ENCODE assay signal across 18 cellular contexts in genomic region chr17:35218901-35219300, GRCh38. TPM values are rescaled to one million over a fixed set of nuclear protein-coding genes. Genes with fewer than 3 reads are reported as not detected.
A peak's percentile ranks its signal among the peaks of the same experiment; 100 is the strongest.
DNase-seq lines count a peak whose midpoint lies in the region; ATAC-seq and TF ChIP-seq lines count a peak whose summit lies in the region.
"Had no signal": no experiment of that assay in that cellular context is flagged by ENCODE, and none has a peak within 500 bp of the region (broad histone marks: within the 10 kb centered on the region; RNA-seq: fewer than 3 reads in every experiment).

No MANE protein-coding gene starts in this region.

- no peak for TF ChIP-seq CTCF in adrenal gland (IDR thresholded peaks at IDR 0.05)

- DNase-seq in activated CD8-positive, alpha-beta memory T cell treated with anti-CD3 and anti-CD28 coated beads, Interleukin-2, amount 10 ng/mL, durations not matched to agents 7 days and 5 days: no peak
- DNase-seq in activated CD8-positive, alpha-beta memory T cell treated with anti-CD3 and anti-CD28 coated beads for 24 hours: no peak
- DNase-seq in activated naive CD4-positive, alpha-beta T cell treated with anti-CD3 and anti-CD28 coated beads, Interleukin-2, amount 50 U/mL, for 72 hours (ENCODE audit: low spot score in 2 of 2): no peak
- DNase-seq in pons (ENCODE audit: low spot score) (peak; percentile 7), HCEC 1CT (no peak), adrenal gland (no peak)
- DNase-seq: ACHN; activated CD4-positive, CD25-positive, alpha-beta regulatory T cell; caudate nucleus; NCI-H1048 had no signal

- peaks cover 0 to 6% of the 10 kb centered on the region in 2 donors for H3K4me1 ChIP-seq in adrenal gland (replicated peaks in 1 of 2)

- no peaks in the 10 kb centered on the region for H3K27me3 Mint-ChIP-seq in activated CD8-positive, alpha-beta memory T cell treated with anti-CD3 and anti-CD28 coated beads, Interleukin-2, amount 10 ng/mL, durations not matched to agents 7 days and 5 days

- peaks cover 9% of the 10 kb centered on the region for H3K9me3 Mint-ChIP-seq in activated CD8-positive, alpha-beta memory T cell treated with anti-CD3 and anti-CD28 coated beads, Interleukin-2, amount 10 ng/mL, durations not matched to agents 7 days and 5 days (ENCODE audit: low read depth)
- H3K9me3 Mint-ChIP-seq in activated naive CD4-positive, alpha-beta T cell treated with anti-CD3 and anti-CD28 coated beads, Interleukin-2, amount 50 U/mL, for 72 hours: peaks cover 4% of the 10 kb centered on the region in 2 donors

- 36 to 51% (median 40%) methylated on average over 2 of the region's 2 CpGs for WGBS in adrenal gland, 4 donors

- no peak overlapping the region for H3K4me3 ChIP-seq in adrenal gland
- H3K4me3 ChIP-seq: hepatocyte, lung, thoracic aorta had no signal

- peaks cover 25% of the 10 kb centered on the region for H3K36me3 Mint-ChIP-seq in activated CD8-positive, alpha-beta memory T cell treated with anti-CD3 and anti-CD28 coated beads, Interleukin-2, amount 10 ng/mL, durations not matched to agents 7 days and 5 days
- peaks cover 11 to 22% of the 10 kb centered on the region in 2 donors for H3K36me3 Mint-ChIP-seq in activated naive CD4-positive, alpha-beta T cell treated with anti-CD3 and anti-CD28 coated beads, Interleukin-2, amount 50 U/mL, for 72 hours

- ATAC-seq in activated CD8-positive, alpha-beta memory T cell treated with anti-CD3 and anti-CD28 coated beads, Interleukin-2, amount 10 ng/mL, durations not matched to agents 7 days and 5 days: peak; percentile 11
- ATAC-seq in activated naive CD4-positive, alpha-beta T cell treated with anti-CD3 and anti-CD28 coated beads, Interleukin-2, amount 50 U/mL, for 72 hours: no peak
- ATAC-seq in GM21515 (IDR thresholded peaks at IDR 0.05; ENCODE audit: unreplicated experiment): no peak

- intact Hi-C loops in adrenal gland (cut with DNase I): no loop called here

- H3K36me3 ChIP-seq in KOPT-K1 (ENCODE audit: insufficient read depth, low read length) (no peaks in the 10 kb centered on the region), adrenal gland (replicated peaks in 1 of 2) (no peaks in the 10 kb centered on the region)
- H3K36me3 ChIP-seq: neutrophil, thoracic aorta had no signal

- H3K27ac ChIP-seq in KOPT-K1 (ENCODE audit: low read depth, low read length, poor library complexity, severe bottlenecking) (peak overlapping the region; percentile 99), adrenal gland (no peak overlapping the region)
- H3K27ac ChIP-seq: epithelial cell of prostate, hepatocyte, neutrophil, thoracic aorta had no signal

- peaks cover 6% of the 10 kb centered on the region for H3K9me3 ChIP-seq in KOPT-K1 (ENCODE audit: insufficient read depth, low read length, poor library complexity, severe bottlenecking)
- no peaks in the 10 kb centered on the region for H3K9me3 ChIP-seq in adrenal gland (replicated peaks in 1 of 3)
- H3K9me3 ChIP-seq: neutrophil, thoracic aorta had no signal

- CTCF ChIA-PET in activated CD8-positive, alpha-beta memory T cell treated with anti-CD3 and anti-CD28 coated beads, Interleukin-2, amount 10 ng/mL, durations not matched to agents 7 days and 5 days (lab: Charles Lee): interaction anchor here (1.3 kb wide), 1 partner anchor 23 kb away, joined by 5 read pairs; no protein-coding TSS in a partner anchor

- H3K27me3 ChIP-seq in adrenal gland: no peaks in the 10 kb centered on the region

- peak overlapping the region; percentile 65 for H3K4me3 Mint-ChIP-seq in activated CD8-positive, alpha-beta memory T cell treated with anti-CD3 and anti-CD28 coated beads, Interleukin-2, amount 10 ng/mL, durations not matched to agents 7 days and 5 days

- peak overlapping the region; percentile 97 for H3K27ac Mint-ChIP-seq in activated CD8-positive, alpha-beta memory T cell treated with anti-CD3 and anti-CD28 coated beads, Interleukin-2, amount 10 ng/mL, durations not matched to agents 7 days and 5 days
- peak overlapping the region; percentile 15 to 86 for H3K27ac Mint-ChIP-seq in activated naive CD4-positive, alpha-beta T cell treated with anti-CD3 and anti-CD28 coated beads, Interleukin-2, amount 50 U/mL, for 72 hours

- no peak for TF ChIP-seq POLR2A in adrenal gland (IDR thresholded peaks at IDR 0.05)

- peaks cover 56% of the 10 kb centered on the region for H3K4me1 Mint-ChIP-seq in activated CD8-positive, alpha-beta memory T cell treated with anti-CD3 and anti-CD28 coated beads, Interleukin-2, amount 10 ng/mL, durations not matched to agents 7 days and 5 days

RNA-seq across cellular contexts. Expression of gene SLFN5, which starts 24.0 kb away (rescaled TPM):
- total RNA-seq in activated CD8-positive, alpha-beta memory T cell treated with anti-CD3 and anti-CD28 coated beads, Interleukin-2, amount 10 ng/mL, durations not matched to agents 7 days and 5 days: 100 to 1,000 TPM; 158 to 193 TPM
- total RNA-seq in activated naive CD4-positive, alpha-beta T cell treated with anti-CD3 and anti-CD28 coated beads, Interleukin-2, amount 50 U/mL, for 72 hours: 10 to 100 TPM; 24.3 to 68.2 TPM
- total RNA-seq in adrenal gland: 10 to 100 TPM; 33.2 to 57.8 (median 38.8) TPM
- 10 to 100 TPM in 1 of 3 donors, 1 to 10 TPM in 2; 4.3 to 16.5 (median 8.0) TPM for polyA plus RNA-seq in adrenal gland

RNA-seq across cellular contexts. Expression of gene SLC35G3, which starts 24.7 kb away (rescaled TPM):
- not detected for total RNA-seq in activated CD8-positive, alpha-beta memory T cell treated with anti-CD3 and anti-CD28 coated beads, Interleukin-2, amount 10 ng/mL, durations not matched to agents 7 days and 5 days
- total RNA-seq in activated naive CD4-positive, alpha-beta T cell treated with anti-CD3 and anti-CD28 coated beads, Interleukin-2, amount 50 U/mL, for 72 hours: not detected
- total RNA-seq in adrenal gland: not detected
- polyA plus RNA-seq in adrenal gland: not detected
- total RNA-seq: hepatocyte, HT1080, lung, thoracic aorta had no signal
- polyA plus RNA-seq: hepatocyte had no signal
